In the genomic region with DNA sequence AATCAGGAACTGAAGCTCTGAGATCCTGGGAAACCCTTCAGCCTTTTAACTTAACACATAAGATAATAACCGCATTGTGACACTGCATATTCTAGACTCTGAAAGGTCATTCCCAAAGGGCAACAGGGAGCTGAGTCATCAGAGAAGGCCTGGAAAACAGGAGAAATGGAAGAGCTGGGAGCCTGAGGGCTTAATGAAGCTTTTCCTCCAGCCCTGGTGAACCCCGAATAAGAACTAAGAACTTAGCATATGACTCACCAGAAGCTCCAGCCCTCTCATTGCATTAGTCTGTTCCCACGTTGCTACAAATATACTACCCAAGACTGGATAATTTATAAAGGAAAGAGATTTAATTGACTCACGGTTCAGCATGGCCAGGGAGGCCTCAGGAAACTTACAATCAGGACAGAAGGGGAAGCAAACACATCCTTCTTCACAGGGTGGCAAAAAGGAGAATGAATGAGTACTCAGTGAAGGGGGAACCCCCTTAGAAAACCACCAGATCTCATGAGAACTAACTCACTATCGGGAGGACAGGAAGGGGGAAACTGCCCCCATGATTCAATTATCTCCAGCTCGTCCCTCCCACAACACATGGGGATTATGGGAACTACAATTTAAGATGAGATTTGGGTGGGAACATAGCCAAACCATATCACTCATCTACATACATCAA, we compare ENCODE assay signal across 12 cellular contexts.
DNase-seq lines count a peak whose midpoint lies in the region; ATAC-seq and TF ChIP-seq lines count a peak whose summit lies in the region.
"Had no signal": no experiment of that assay in that cellular context is flagged by ENCODE, and none has a peak within 500 bp of the region (broad histone marks: within the 10 kb centered on the region; RNA-seq: fewer than 3 reads in every experiment).

No MANE protein-coding gene starts in this region.

- H3K4me1 ChIP-seq in SJCRH30: peaks cover 4% of the 10 kb centered on the region; the same call in 1 of the 2 replicates

- H3K36me3 Mint-ChIP-seq in activated CD4-positive, alpha-beta T cell treated with anti-CD3 and anti-CD28 coated beads, Interleukin-2, amount 10 ng/mL, durations not matched to agents 7 days and 5 days (ENCODE audit: low read depth): no peaks in the 10 kb centered on the region
- H3K36me3 Mint-ChIP-seq: activated naive CD4-positive, alpha-beta T cell treated with anti-CD3 and anti-CD28 coated beads, Interleukin-2, amount 10 ng/mL, durations not matched to agents 7 days and 5 days; T-cell had no signal

- no peak overlapping the region for H3K4me3 ChIP-seq in HFF-Myc (replicated peaks; ENCODE audit: low read depth, low read length)
- H3K4me3 ChIP-seq in SJCRH30: no peak overlapping the region

- H3K4me1 Mint-ChIP-seq in activated CD4-positive, alpha-beta T cell treated with anti-CD3 and anti-CD28 coated beads, Interleukin-2, amount 10 ng/mL, durations not matched to agents 7 days and 5 days: no peaks in the 10 kb centered on the region
- H3K4me1 Mint-ChIP-seq: activated naive CD4-positive, alpha-beta T cell treated with anti-CD3 and anti-CD28 coated beads, Interleukin-2, amount 10 ng/mL, durations not matched to agents 7 days and 5 days; T-cell had no signal

- no peak overlapping the region for H3K4me3 Mint-ChIP-seq in activated CD4-positive, alpha-beta T cell treated with anti-CD3 and anti-CD28 coated beads, Interleukin-2, amount 10 ng/mL, durations not matched to agents 7 days and 5 days
- H3K4me3 Mint-ChIP-seq: activated naive CD4-positive, alpha-beta T cell treated with anti-CD3 and anti-CD28 coated beads, Interleukin-2, amount 10 ng/mL, durations not matched to agents 7 days and 5 days; T-cell had no signal

- POLR2A ChIA-PET in activated CD4-positive, alpha-beta T cell treated with anti-CD3 and anti-CD28 coated beads, Interleukin-2, amount 10 ng/mL, durations not matched to agents 7 days and 5 days (lab: Charles Lee): no interaction called here

- no peak overlapping the region for H3K27ac ChIP-seq in SJCRH30

- H3K27me3 Mint-ChIP-seq in activated CD4-positive, alpha-beta T cell treated with anti-CD3 and anti-CD28 coated beads, Interleukin-2, amount 10 ng/mL, durations not matched to agents 7 days and 5 days: no peaks in the 10 kb centered on the region
- H3K27me3 Mint-ChIP-seq: activated naive CD4-positive, alpha-beta T cell treated with anti-CD3 and anti-CD28 coated beads, Interleukin-2, amount 10 ng/mL, durations not matched to agents 7 days and 5 days; T-cell had no signal

- peak; percentile 99 for DNase-seq in ELR (ENCODE audit: low read depth)
- DNase-seq in HFF-Myc (ENCODE audit: extremely low read depth, low read depth): peak; percentile 91
- peak; percentile 11 to 33 for DNase-seq in SJCRH30
- DNase-seq in iPS-NIHi7 (ENCODE audit: extremely low spot score): peak; percentile 14
- DNase-seq in activated CD4-positive, alpha-beta T cell treated with anti-CD3 and anti-CD28 coated beads, Interleukin-2, amount 10 ng/mL, durations not matched to agents 7 days and 5 days: no peak
- DNase-seq in activated CD8-positive, alpha-beta memory T cell treated with anti-CD3 and anti-CD28 coated beads, Interleukin-2, amount 50 U/mL, for 48 hours: no peak
- DNase-seq in NCI-H2171 treated with DMSO at 0.1 percent for 48 hours (lab: John Stamatoyannopoulos, UW): no peak
- DNase-seq: activated naive CD4-positive, alpha-beta T cell treated with anti-CD3 and anti-CD28 coated beads, Interleukin-2, amount 10 ng/mL, durations not matched to agents 7 days and 5 days; NCI-H1436; nucleus accumbens; T-cell had no signal

- no peak for ATAC-seq in HG02970 (IDR thresholded peaks at IDR 0.05; ENCODE audit: low FRiP score, unreplicated experiment)
- ATAC-seq: T-cell had no signal

- CTCF ChIA-PET in activated CD4-positive, alpha-beta T cell treated with anti-CD3 and anti-CD28 coated beads, Interleukin-2, amount 10 ng/mL, durations not matched to agents 7 days and 5 days (lab: Charles Lee): interaction anchor here (1.7 kb wide), 1 partner anchor 9 kb away, joined by 4 read pairs; no protein-coding TSS in a partner anchor

- H3K36me3 ChIP-seq in SJCRH30: no peaks in the 10 kb centered on the region

- H3K27me3 ChIP-seq in SJCRH30: no peaks in the 10 kb centered on the region

- peaks cover 4% of the 10 kb centered on the region for H3K9me3 Mint-ChIP-seq in activated CD4-positive, alpha-beta T cell treated with anti-CD3 and anti-CD28 coated beads, Interleukin-2, amount 10 ng/mL, durations not matched to agents 7 days and 5 days

- TF ChIP-seq CTCF in HFF-Myc (IDR thresholded peaks at IDR 0.05; ENCODE audit: low read depth, low read length, missing control alignments): no peak

- no peak overlapping the region for H3K27ac Mint-ChIP-seq in activated CD4-positive, alpha-beta T cell treated with anti-CD3 and anti-CD28 coated beads, Interleukin-2, amount 10 ng/mL, durations not matched to agents 7 days and 5 days
- H3K27ac Mint-ChIP-seq: activated naive CD4-positive, alpha-beta T cell treated with anti-CD3 and anti-CD28 coated beads, Interleukin-2, amount 10 ng/mL, durations not matched to agents 7 days and 5 days; T-cell had no signal

- no peaks in the 10 kb centered on the region for H3K9me3 ChIP-seq in SJCRH30 (replicated peaks)

Comparison
In these comparisons a context has a peak if more than half of its experiments do, and no peak if none do; other contexts are left out.
1. DNase-seq: peak in ELR (single experiment), HFF-Myc (single experiment), SJCRH30 (2 of 2) and iPS-NIHi7 (single experiment); none in activated CD4-positive, alpha-beta T cell treated with anti-CD3 and anti-CD28 coated beads, Interleukin-2, amount 10 ng/mL, durations not matched to agents 7 days and 5 days (single experiment), activated CD8-positive, alpha-beta memory T cell treated with anti-CD3 and anti-CD28 coated beads, Interleukin-2, amount 50 U/mL, for 48 hours (single experiment) and NCI-H2171 treated with DMSO at 0.1 percent for 48 hours (single experiment).